Comparison of ENCODE assay signal across 20 cellular contexts in the genomic region with DNA sequence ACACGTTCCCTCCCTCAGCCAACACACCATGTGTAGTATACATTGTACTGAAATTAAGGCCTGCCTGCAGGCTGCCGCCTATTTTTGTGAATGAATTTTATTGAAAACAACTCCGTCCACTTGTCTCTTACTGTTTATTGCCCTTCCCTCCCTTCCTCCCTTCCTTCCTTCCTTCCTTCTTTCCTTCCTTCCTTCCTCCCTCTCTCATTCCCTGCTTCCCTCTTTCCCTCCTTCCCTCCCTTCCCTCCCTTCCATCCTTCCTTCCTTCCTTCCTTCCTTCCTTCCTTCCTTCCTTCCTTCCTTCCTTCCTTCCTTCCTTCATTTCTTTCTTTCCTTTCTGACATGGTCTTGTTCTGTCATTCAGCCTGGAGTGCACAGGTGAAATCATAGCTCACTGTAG. TPM values are rescaled to one million over a fixed set of nuclear protein-coding genes. Genes with fewer than 3 reads are reported as not detected.
DNase-seq lines count a peak whose midpoint lies in the region; ATAC-seq and TF ChIP-seq lines count a peak whose summit lies in the region.
"Had no signal": no experiment of that assay in that cellular context is flagged by ENCODE, and none has a peak within 500 bp of the region (broad histone marks: within the 10 kb centered on the region; RNA-seq: fewer than 3 reads in every experiment).

No MANE protein-coding gene starts in this region.

- TF ChIP-seq CTCF in HEK293 (tag by site-specific recombination; IDR thresholded peaks at IDR 0.05) (no peak), ascending aorta (IDR thresholded peaks at IDR 0.05) (no peak)

- CTCF ChIA-PET in activated CD4-positive, alpha-beta memory T cell treated with anti-CD3 and anti-CD28 coated beads, Interleukin-2, amount 10 ng/mL, durations not matched to agents 7 days and 5 days (lab: Charles Lee): no interaction called here
- CTCF ChIA-PET in activated CD4-positive, alpha-beta memory T cell treated with anti-CD3 and anti-CD28 coated beads for 36 hours (lab: Charles Lee): interaction anchor here (0.6 to 0.7 kb wide), 2 partner anchors 57 to 183 kb away, joined by 3 read pairs; no protein-coding TSS in a partner anchor
- CTCF ChIA-PET in HEK293 (lab: Yijun Ruan, JAX): no interaction called here
- CTCF ChIA-PET in activated CD8-positive, alpha-beta memory T cell treated with anti-CD3 and anti-CD28 coated beads, Interleukin-2, amount 10 ng/mL, durations not matched to agents 7 days and 5 days (lab: Charles Lee): no interaction called here

- no peaks in the 10 kb centered on the region for H3K9me3 Mint-ChIP-seq in activated CD4-positive, alpha-beta memory T cell treated with anti-CD3 and anti-CD28 coated beads, Interleukin-2, amount 10 ng/mL, durations not matched to agents 7 days and 5 days
- H3K9me3 Mint-ChIP-seq in activated CD4-positive, alpha-beta memory T cell treated with anti-CD3 and anti-CD28 coated beads for 36 hours: no peaks in the 10 kb centered on the region
- no peaks in the 10 kb centered on the region for H3K9me3 Mint-ChIP-seq in dendritic cell treated with granulocyte-macrophage colony-stimulating factor and Interleukin-4, amounts not matched to agents 40 ng/mL and 50 ng/mL, for 4 days
- no peaks in the 10 kb centered on the region for H3K9me3 Mint-ChIP-seq in stimulated activated effector memory CD8-positive, alpha-beta T cell treated with anti-CD3 and anti-CD28 coated beads, Interleukin-12 subunit alpha, Interleukin-12 subunit beta, amount 100 ng/mL, for 72 hours
- H3K9me3 Mint-ChIP-seq in activated CD8-positive, alpha-beta memory T cell treated with anti-CD3 and anti-CD28 coated beads, Interleukin-2, amount 10 ng/mL, durations not matched to agents 7 days and 5 days (ENCODE audit: low read depth): no peaks in the 10 kb centered on the region

- H3K4me3 ChIP-seq in HEK293 (ENCODE audit: low read depth, low read length) (no peak overlapping the region), ascending aorta (no peak overlapping the region)
- H3K4me3 ChIP-seq: BLaER1, PC-9 had no signal

- H3K27me3 ChIP-seq in ascending aorta: no peaks in the 10 kb centered on the region
- H3K27me3 ChIP-seq: BLaER1 had no signal

- peak overlapping the region; percentile 39 for H3K4me3 Mint-ChIP-seq in activated CD4-positive, alpha-beta memory T cell treated with anti-CD3 and anti-CD28 coated beads, Interleukin-2, amount 10 ng/mL, durations not matched to agents 7 days and 5 days
- no peak overlapping the region for H3K4me3 Mint-ChIP-seq in activated CD4-positive, alpha-beta memory T cell treated with anti-CD3 and anti-CD28 coated beads for 36 hours
- peak overlapping the region; percentile 100 for H3K4me3 Mint-ChIP-seq in dendritic cell treated with granulocyte-macrophage colony-stimulating factor and Interleukin-4, amounts not matched to agents 40 ng/mL and 50 ng/mL, for 4 days
- no peak overlapping the region for H3K4me3 Mint-ChIP-seq in stimulated activated effector memory CD8-positive, alpha-beta T cell treated with anti-CD3 and anti-CD28 coated beads, Interleukin-12 subunit alpha, Interleukin-12 subunit beta, amount 100 ng/mL, for 72 hours
- H3K4me3 Mint-ChIP-seq in activated CD8-positive, alpha-beta memory T cell treated with anti-CD3 and anti-CD28 coated beads, Interleukin-2, amount 10 ng/mL, durations not matched to agents 7 days and 5 days: no peak overlapping the region

- no peaks in the 10 kb centered on the region for H3K27me3 Mint-ChIP-seq in activated CD4-positive, alpha-beta memory T cell treated with anti-CD3 and anti-CD28 coated beads, Interleukin-2, amount 10 ng/mL, durations not matched to agents 7 days and 5 days
- peaks cover 3% of the 10 kb centered on the region for H3K27me3 Mint-ChIP-seq in activated CD4-positive, alpha-beta memory T cell treated with anti-CD3 and anti-CD28 coated beads for 36 hours
- H3K27me3 Mint-ChIP-seq in dendritic cell treated with granulocyte-macrophage colony-stimulating factor and Interleukin-4, amounts not matched to agents 40 ng/mL and 50 ng/mL, for 4 days: no peaks in the 10 kb centered on the region
- no peaks in the 10 kb centered on the region for H3K27me3 Mint-ChIP-seq in activated CD8-positive, alpha-beta memory T cell treated with anti-CD3 and anti-CD28 coated beads, Interleukin-2, amount 10 ng/mL, durations not matched to agents 7 days and 5 days

- POLR2A ChIA-PET in activated CD4-positive, alpha-beta memory T cell treated with anti-CD3 and anti-CD28 coated beads, Interleukin-2, amount 10 ng/mL, durations not matched to agents 7 days and 5 days (lab: Charles Lee): no interaction called here
- POLR2A ChIA-PET in activated CD4-positive, alpha-beta memory T cell treated with anti-CD3 and anti-CD28 coated beads for 36 hours (lab: Charles Lee): interaction anchor here (1.1 kb wide), 1 partner anchor 612 kb away, joined by 3 read pairs; no protein-coding TSS in a partner anchor
- POLR2A ChIA-PET in HEK293 (lab: Yijun Ruan, JAX): interaction anchor here (0.7 kb wide), 1 partner anchor 293 kb away, joined by 11 read pairs; no protein-coding TSS in a partner anchor

- H3K4me1 ChIP-seq in HEK293 (ENCODE audit: control insufficient read depth, insufficient read depth, low read length) (no peaks in the 10 kb centered on the region), ascending aorta (no peaks in the 10 kb centered on the region)

- intact Hi-C loops in activated CD4-positive, alpha-beta memory T cell treated with anti-CD3 and anti-CD28 coated beads for 36 hours (cut with micrococcal nuclease): no loop called here
- intact Hi-C loops in dendritic cell treated with granulocyte-macrophage colony-stimulating factor and Interleukin-4, amounts not matched to agents 40 ng/mL and 50 ng/mL, for 4 days (cut with micrococcal nuclease): loop anchor here (10.0 kb wide), 1 partner anchor 53 kb away; no protein-coding TSS in a partner anchor
- intact Hi-C loops in ascending aorta (cut with DNase I): no loop called here

- H3K27ac Mint-ChIP-seq in activated CD4-positive, alpha-beta memory T cell treated with anti-CD3 and anti-CD28 coated beads, Interleukin-2, amount 10 ng/mL, durations not matched to agents 7 days and 5 days: peak overlapping the region; percentile 11
- no peak overlapping the region for H3K27ac Mint-ChIP-seq in activated CD4-positive, alpha-beta memory T cell treated with anti-CD3 and anti-CD28 coated beads for 36 hours
- peak overlapping the region; percentile 91 for H3K27ac Mint-ChIP-seq in dendritic cell treated with granulocyte-macrophage colony-stimulating factor and Interleukin-4, amounts not matched to agents 40 ng/mL and 50 ng/mL, for 4 days
- peak overlapping the region; percentile 37 for H3K27ac Mint-ChIP-seq in stimulated activated effector memory CD8-positive, alpha-beta T cell treated with anti-CD3 and anti-CD28 coated beads, Interleukin-12 subunit alpha, Interleukin-12 subunit beta, amount 100 ng/mL, for 72 hours
- H3K27ac Mint-ChIP-seq in activated CD8-positive, alpha-beta memory T cell treated with anti-CD3 and anti-CD28 coated beads, Interleukin-2, amount 10 ng/mL, durations not matched to agents 7 days and 5 days: no peak overlapping the region

- peaks cover 38% of the 10 kb centered on the region for H3K36me3 Mint-ChIP-seq in activated CD4-positive, alpha-beta memory T cell treated with anti-CD3 and anti-CD28 coated beads, Interleukin-2, amount 10 ng/mL, durations not matched to agents 7 days and 5 days (ENCODE audit: low read depth)
- no peaks in the 10 kb centered on the region for H3K36me3 Mint-ChIP-seq in activated CD4-positive, alpha-beta memory T cell treated with anti-CD3 and anti-CD28 coated beads for 36 hours
- peaks cover 68% of the 10 kb centered on the region for H3K36me3 Mint-ChIP-seq in dendritic cell treated with granulocyte-macrophage colony-stimulating factor and Interleukin-4, amounts not matched to agents 40 ng/mL and 50 ng/mL, for 4 days (ENCODE audit: low read depth)
- H3K36me3 Mint-ChIP-seq in stimulated activated effector memory CD8-positive, alpha-beta T cell treated with anti-CD3 and anti-CD28 coated beads, Interleukin-12 subunit alpha, Interleukin-12 subunit beta, amount 100 ng/mL, for 72 hours: peaks cover 14% of the 10 kb centered on the region
- H3K36me3 Mint-ChIP-seq in activated CD8-positive, alpha-beta memory T cell treated with anti-CD3 and anti-CD28 coated beads, Interleukin-2, amount 10 ng/mL, durations not matched to agents 7 days and 5 days: peaks cover 2% of the 10 kb centered on the region

- H3K36me3 ChIP-seq in HEK293 (ENCODE audit: control insufficient read depth in 2 of 2, insufficient read depth in 1 of 2, low read length in 2 of 2): no peaks in the 10 kb centered on the region
- no peaks in the 10 kb centered on the region for H3K36me3 ChIP-seq in ascending aorta
- H3K36me3 ChIP-seq: BLaER1 had no signal

- peaks cover 66% of the 10 kb centered on the region for H3K4me1 Mint-ChIP-seq in activated CD4-positive, alpha-beta memory T cell treated with anti-CD3 and anti-CD28 coated beads, Interleukin-2, amount 10 ng/mL, durations not matched to agents 7 days and 5 days
- peaks cover 37% of the 10 kb centered on the region for H3K4me1 Mint-ChIP-seq in activated CD4-positive, alpha-beta memory T cell treated with anti-CD3 and anti-CD28 coated beads for 36 hours (ENCODE audit: low read depth)
- H3K4me1 Mint-ChIP-seq in dendritic cell treated with granulocyte-macrophage colony-stimulating factor and Interleukin-4, amounts not matched to agents 40 ng/mL and 50 ng/mL, for 4 days (ENCODE audit: low read depth): peaks cover 73% of the 10 kb centered on the region
- H3K4me1 Mint-ChIP-seq in stimulated activated effector memory CD8-positive, alpha-beta T cell treated with anti-CD3 and anti-CD28 coated beads, Interleukin-12 subunit alpha, Interleukin-12 subunit beta, amount 100 ng/mL, for 72 hours: peaks cover 40% of the 10 kb centered on the region
- H3K4me1 Mint-ChIP-seq in activated CD8-positive, alpha-beta memory T cell treated with anti-CD3 and anti-CD28 coated beads, Interleukin-2, amount 10 ng/mL, durations not matched to agents 7 days and 5 days: peaks cover 42% of the 10 kb centered on the region

- no peak for ATAC-seq in stimulated activated effector memory CD8-positive, alpha-beta T cell treated with anti-CD3 and anti-CD28 coated beads, Interleukin-12 subunit alpha, Interleukin-12 subunit beta, amount 100 ng/mL, for 72 hours
- no peak for ATAC-seq in activated CD8-positive, alpha-beta memory T cell treated with anti-CD3 and anti-CD28 coated beads, Interleukin-2, amount 10 ng/mL, durations not matched to agents 7 days and 5 days

- H3K9me3 ChIP-seq in HEK293 (ENCODE audit: control insufficient read depth, insufficient read depth, low read depth, low read length) (no peaks in the 10 kb centered on the region), ascending aorta (no peaks in the 10 kb centered on the region)
- H3K9me3 ChIP-seq: BLaER1 had no signal

- DNase-seq in activated CD4-positive, alpha-beta memory T cell treated with anti-CD3 and anti-CD28 coated beads, Interleukin-2, amount 10 ng/mL, durations not matched to agents 7 days and 5 days: no peak
- no peak for DNase-seq in activated CD4-positive, alpha-beta memory T cell treated with anti-CD3 and anti-CD28 coated beads for 36 hours
- DNase-seq in stimulated activated effector memory CD8-positive, alpha-beta T cell treated with anti-CD3 and anti-CD28 coated beads, Interleukin-12 subunit alpha, Interleukin-12 subunit beta, amount 100 ng/mL, for 72 hours (ENCODE audit: low spot score in 2 of 2): no peak
- DNase-seq in COR-L47 (lab: John Stamatoyannopoulos, UW): no peak
- DNase-seq in ascending aorta (ENCODE audit: low spot score in 2 of 2): no peak
- DNase-seq in activated CD8-positive, alpha-beta memory T cell treated with anti-CD3 and anti-CD28 coated beads, Interleukin-2, amount 10 ng/mL, durations not matched to agents 7 days and 5 days: no peak
- DNase-seq: GF-D8, HCEC 1CT, KG1, NCI-H1417 treated with DMSO at 0.1 percent for 48 hours, NCI-H2029, NCI-H2171 treated with DMSO at 0.1 percent for 48 hours, NCI-H510A, NCI-H774, PC-9 had no signal

- H3K27ac ChIP-seq in HEK293 (ENCODE audit: extremely low read depth, low read depth, low read length) (no peak overlapping the region), ascending aorta (no peak overlapping the region)
- H3K27ac ChIP-seq: BLaER1, PC-9 had no signal

RNA-seq across cellular contexts. Expression of a gene that starts 2.3 kb away (rescaled TPM):
- total RNA-seq in activated CD4-positive, alpha-beta memory T cell treated with anti-CD3 and anti-CD28 coated beads, Interleukin-2, amount 10 ng/mL, durations not matched to agents 7 days and 5 days: 10 to 100 TPM; 81.3 to 82.1 TPM
- total RNA-seq in activated CD4-positive, alpha-beta memory T cell treated with anti-CD3 and anti-CD28 coated beads for 36 hours: 1 to 10 TPM; 4.1 to 5.0 TPM
- total RNA-seq in ascending aorta: 19.1 TPM
- 10 to 100 TPM in 1 of 2 experiments, 1 to 10 TPM in 1; 8.0 to 24.1 TPM for total RNA-seq in activated CD8-positive, alpha-beta memory T cell treated with anti-CD3 and anti-CD28 coated beads, Interleukin-2, amount 10 ng/mL, durations not matched to agents 7 days and 5 days
- total RNA-seq: Daoy had no signal

RNA-seq across cellular contexts. Expression of a gene that starts 45.1 kb away (rescaled TPM):
- total RNA-seq in activated CD4-positive, alpha-beta memory T cell treated with anti-CD3 and anti-CD28 coated beads, Interleukin-2, amount 10 ng/mL, durations not matched to agents 7 days and 5 days: not detected
- not detected for total RNA-seq in activated CD4-positive, alpha-beta memory T cell treated with anti-CD3 and anti-CD28 coated beads for 36 hours
- total RNA-seq in ascending aorta: not detected
- total RNA-seq in activated CD8-positive, alpha-beta memory T cell treated with anti-CD3 and anti-CD28 coated beads, Interleukin-2, amount 10 ng/mL, durations not matched to agents 7 days and 5 days: not detected
- total RNA-seq: A172, Daoy, PC-9 had no signal

RNA-seq across cellular contexts. Expression of a gene that starts 48.2 kb away (rescaled TPM):
- under 1 TPM; 0.03 to 0.05 TPM for total RNA-seq in activated CD4-positive, alpha-beta memory T cell treated with anti-CD3 and anti-CD28 coated beads, Interleukin-2, amount 10 ng/mL, durations not matched to agents 7 days and 5 days
- total RNA-seq in activated CD4-positive, alpha-beta memory T cell treated with anti-CD3 and anti-CD28 coated beads for 36 hours: not detected
- total RNA-seq in ascending aorta: not detected
- not detected for total RNA-seq in activated CD8-positive, alpha-beta memory T cell treated with anti-CD3 and anti-CD28 coated beads, Interleukin-2, amount 10 ng/mL, durations not matched to agents 7 days and 5 days
- total RNA-seq: Daoy had no signal

RNA-seq across cellular contexts. Expression of a gene that starts 59.5 kb away (rescaled TPM):
- 100 to 1,000 TPM in 1 of 2 experiments, 10 to 100 TPM in 1; 96.1 to 102 TPM for total RNA-seq in activated CD4-positive, alpha-beta memory T cell treated with anti-CD3 and anti-CD28 coated beads, Interleukin-2, amount 10 ng/mL, durations not matched to agents 7 days and 5 days
- total RNA-seq in activated CD4-positive, alpha-beta memory T cell treated with anti-CD3 and anti-CD28 coated beads for 36 hours: 10 to 100 TPM; 13.6 to 14.6 TPM
- total RNA-seq in ascending aorta: 21.1 TPM
- 10 to 100 TPM; 55.4 to 99.1 TPM for total RNA-seq in activated CD8-positive, alpha-beta memory T cell treated with anti-CD3 and anti-CD28 coated beads, Interleukin-2, amount 10 ng/mL, durations not matched to agents 7 days and 5 days
- total RNA-seq: A172 had no signal

Comparison
In these comparisons a context has a peak if more than half of its experiments do, and no peak if none do; other contexts are left out.
1. H3K27ac Mint-ChIP-seq: peak in activated CD4-positive, alpha-beta memory T cell treated with anti-CD3 and anti-CD28 coated beads, Interleukin-2, amount 10 ng/mL, durations not matched to agents 7 days and 5 days (single experiment), dendritic cell treated with granulocyte-macrophage colony-stimulating factor and Interleukin-4, amounts not matched to agents 40 ng/mL and 50 ng/mL, for 4 days (single experiment) and stimulated activated effector memory CD8-positive, alpha-beta T cell treated with anti-CD3 and anti-CD28 coated beads, Interleukin-12 subunit alpha, Interleukin-12 subunit beta, amount 100 ng/mL, for 72 hours (single experiment); none in activated CD4-positive, alpha-beta memory T cell treated with anti-CD3 and anti-CD28 coated beads for 36 hours (single experiment) and activated CD8-positive, alpha-beta memory T cell treated with anti-CD3 and anti-CD28 coated beads, Interleukin-2, amount 10 ng/mL, durations not matched to agents 7 days and 5 days (single experiment).
2. H3K4me3 Mint-ChIP-seq: peak in activated CD4-positive, alpha-beta memory T cell treated with anti-CD3 and anti-CD28 coated beads, Interleukin-2, amount 10 ng/mL, durations not matched to agents 7 days and 5 days (single experiment) and dendritic cell treated with granulocyte-macrophage colony-stimulating factor and Interleukin-4, amounts not matched to agents 40 ng/mL and 50 ng/mL, for 4 days (single experiment); none in activated CD4-positive, alpha-beta memory T cell treated with anti-CD3 and anti-CD28 coated beads for 36 hours (single experiment), stimulated activated effector memory CD8-positive, alpha-beta T cell treated with anti-CD3 and anti-CD28 coated beads, Interleukin-12 subunit alpha, Interleukin-12 subunit beta, amount 100 ng/mL, for 72 hours (single experiment) and activated CD8-positive, alpha-beta memory T cell treated with anti-CD3 and anti-CD28 coated beads, Interleukin-2, amount 10 ng/mL, durations not matched to agents 7 days and 5 days (single experiment).